In genomic region chr6:154232013-154232920, GRCh38 we compare ENCODE assay signal across 16 cellular contexts.
DNase-seq lines count a peak whose midpoint lies in the region; ATAC-seq and TF ChIP-seq lines count a peak whose summit lies in the region.
"Had no signal": no experiment of that assay in that cellular context is flagged by ENCODE, and none has a peak within 500 bp of the region (broad histone marks: within the 10 kb centered on the region; RNA-seq: fewer than 3 reads in every experiment).

No MANE protein-coding gene starts in this region.

- DNase-seq in T-helper 1 cell (no peak), RPMI7951 (ENCODE audit: low read depth) (peak; percentile 17), cerebellum (ENCODE audit: low spot score) (peak; percentile 35), NCI-H1417 treated with DMSO at 0.1 percent for 48 hours (lab: John Stamatoyannopoulos, UW) (no peak), DMS153 treated with DMSO at 0.1 percent for 48 hours (lab: John Stamatoyannopoulos, UW; ENCODE audit: unreplicated experiment) (no peak)
- DNase-seq: cortex of kidney, DMS79 treated with DMSO at 0.1 percent for 48 hours, heart left ventricle, Karpas-422, midbrain, NCI-H526, right cardiac atrium, upper lobe of left lung had no signal

- no peaks in the 10 kb centered on the region for H3K9me3 ChIP-seq in neutrophil
- H3K9me3 ChIP-seq: heart left ventricle, upper lobe of left lung had no signal

- TF ChIP-seq CTCF in neutrophil (IDR thresholded peaks at IDR 0.05), result no peak

- H3K36me3 ChIP-seq in neutrophil, result peaks cover 8% of the 10 kb centered on the region
- H3K36me3 ChIP-seq: heart left ventricle, upper lobe of left lung had no signal

- peaks cover 3% of the 10 kb centered on the region for H3K36me3 Mint-ChIP-seq in T-helper 1 cell treated with Interleukin-12 subunit alpha and Interleukin-12 subunit beta and Interleukin-4 antibody, amounts not matched to agents 30 μg/mL and 1 μg/mL, for 36 hours (ENCODE audit: low read depth)

- peak overlapping the region; percentile 22 for H3K4me3 Mint-ChIP-seq in T-helper 1 cell treated with Interleukin-12 subunit alpha and Interleukin-12 subunit beta and Interleukin-4 antibody, amounts not matched to agents 30 μg/mL and 1 μg/mL, for 36 hours

- H3K27ac ChIP-seq in neutrophil, result peak overlapping the region; percentile 17
- H3K27ac ChIP-seq: upper lobe of left lung had no signal

- peaks cover 7 to 18% of the 10 kb centered on the region in 2 experiments for H3K4me1 ChIP-seq in neutrophil (ENCODE audit: control insufficient read depth in 1 of 2, insufficient read depth in 1 of 2, low read depth in 1 of 2, low read length in 1 of 2)
- H3K4me1 ChIP-seq: upper lobe of left lung had no signal

- no peaks in the 10 kb centered on the region for H3K9me3 Mint-ChIP-seq in T-helper 1 cell treated with Interleukin-12 subunit alpha and Interleukin-12 subunit beta and Interleukin-4 antibody, amounts not matched to agents 30 μg/mL and 1 μg/mL, for 36 hours

- H3K27me3 ChIP-seq in neutrophil, result no peaks in the 10 kb centered on the region
- H3K27me3 ChIP-seq: heart left ventricle, upper lobe of left lung had no signal

- peak overlapping the region; percentile 49 for H3K27ac Mint-ChIP-seq in T-helper 1 cell treated with Interleukin-12 subunit alpha and Interleukin-12 subunit beta and Interleukin-4 antibody, amounts not matched to agents 30 μg/mL and 1 μg/mL, for 36 hours

- no peak for ATAC-seq in HG02970 (IDR thresholded peaks at IDR 0.05; ENCODE audit: low FRiP score, unreplicated experiment)
- ATAC-seq: heart left ventricle, right cardiac atrium had no signal

- peaks cover 38% of the 10 kb centered on the region for H3K4me1 Mint-ChIP-seq in T-helper 1 cell treated with Interleukin-12 subunit alpha and Interleukin-12 subunit beta and Interleukin-4 antibody, amounts not matched to agents 30 μg/mL and 1 μg/mL, for 36 hours (ENCODE audit: low read depth)

- H3K4me3 ChIP-seq in neutrophil (ENCODE audit: low read depth in 1 of 2, low read length in 1 of 2), result no peak overlapping the region
- H3K4me3 ChIP-seq: upper lobe of left lung had no signal

- H3K27me3 Mint-ChIP-seq in T-helper 1 cell treated with Interleukin-12 subunit alpha and Interleukin-12 subunit beta and Interleukin-4 antibody, amounts not matched to agents 30 μg/mL and 1 μg/mL, for 36 hours (ENCODE audit: low read depth), result no peaks in the 10 kb centered on the region

Comparison
In these comparisons a context has a peak if more than half of its experiments do, and no peak if none do; other contexts are left out.
1. DNase-seq: peak in RPMI7951 (single experiment) and cerebellum (single experiment); none in T-helper 1 cell (0 of 5), NCI-H1417 treated with DMSO at 0.1 percent for 48 hours (single experiment) and DMS153 treated with DMSO at 0.1 percent for 48 hours (single experiment).